ENCODE assay signal across 12 cellular contexts in the genomic region with DNA sequence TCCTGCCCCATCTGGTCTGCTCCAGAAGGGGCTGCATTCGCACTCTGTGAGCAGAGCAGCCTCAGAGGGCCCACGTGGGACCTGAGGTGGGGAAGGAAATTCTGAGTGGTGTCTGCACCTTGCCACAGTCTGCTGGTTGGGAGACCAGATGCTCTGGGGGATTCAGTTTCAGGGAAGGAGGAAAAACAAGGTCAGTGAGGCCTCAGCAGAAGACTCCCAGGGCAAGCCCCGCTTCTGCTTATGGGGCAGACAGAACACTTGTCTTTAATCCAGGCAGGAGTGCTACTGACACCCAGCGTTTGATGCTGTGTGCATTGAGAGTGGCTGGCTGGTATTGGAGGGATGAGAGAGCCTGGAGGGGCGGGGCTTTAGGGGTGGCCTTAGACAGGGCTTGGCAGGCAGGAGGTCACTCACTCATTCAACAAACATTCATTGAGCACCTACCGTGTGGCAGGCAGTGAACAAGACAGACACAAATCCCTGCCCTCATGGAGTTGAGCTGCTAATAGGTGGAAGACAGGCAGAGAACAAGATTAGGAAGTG. TPM values are rescaled to one million over a fixed set of nuclear protein-coding genes. Genes with fewer than 3 reads are reported as not detected.
DNase-seq lines count a peak whose midpoint lies in the region; ATAC-seq, FAIRE-seq and TF ChIP-seq lines count a peak whose summit lies in the region.
"Had no signal": no experiment of that assay in that cellular context is flagged by ENCODE, and none has a peak within 500 bp of the region (broad histone marks: within the 10 kb centered on the region; RNA-seq: fewer than 3 reads in every experiment).

No MANE protein-coding gene starts in this region.

- intact Hi-C loops in PC-3 (cut with micrococcal nuclease), result no loop called here

- WGBS in H9 (ENCODE audit: extremely low coverage, insufficient read length, low lambda C conversion rate), result no CpG with 5 or more reads among the region's 6 CpGs

- no peak overlapping the region for H3K14ac ChIP-seq in H9 (ENCODE audit: insufficient read depth, low read length)

- H3T11ph ChIP-seq in H9 (ENCODE audit: low read length), result no peak overlapping the region

- no peak overlapping the region for H3K27ac ChIP-seq in H9 (ENCODE audit: insufficient read length, low read depth, low read length)
- no peak overlapping the region for H3K27ac ChIP-seq in PC-3 (ENCODE audit: low read length)
- H3K27ac ChIP-seq: brain microvascular endothelial cell, SJSA1 had no signal

- TF ChIP-seq CTCF in H9 (conservative IDR thresholded peaks at IDR 0.05) (no peak), PC-3 (conservative IDR thresholded peaks at IDR 0.05; ENCODE audit: low read depth, low read length) (no peak)

- H3K79me2 ChIP-seq in H9 (ENCODE audit: insufficient read depth, low read length) (no peaks in the 10 kb centered on the region), PC-3 (ENCODE audit: low read length) (no peaks in the 10 kb centered on the region)

- H4K20me1 ChIP-seq in H9 (ENCODE audit: control insufficient read depth, insufficient read depth, insufficient read length) (no peaks in the 10 kb centered on the region), PC-3 (ENCODE audit: low read length) (no peaks in the 10 kb centered on the region)

- H3F3A ChIP-seq in PC-3 (ENCODE audit: low read length, unreplicated experiment), result no peaks in the 10 kb centered on the region

- POLR2A ChIA-PET in PC-3 (lab: Charles Lee; ENCODE audit: unreplicated experiment), result no interaction called here

- H3K4me3 Mint-ChIP-seq in H9, result no peak overlapping the region

- FAIRE-seq in GM12892 (lab: Jason Lieb, UNC), result peak; percentile 91

- no peaks in the 10 kb centered on the region for H3K4me1 ChIP-seq in H9 (ENCODE audit: insufficient read depth, low read length)
- H3K4me1 ChIP-seq in PC-3 (ENCODE audit: insufficient read depth, low read length), result peaks cover 6% of the 10 kb centered on the region
- H3K4me1 ChIP-seq: SJSA1 had no signal

- H2BK12ac ChIP-seq in H9 (ENCODE audit: insufficient read length, low read depth, low read length), result no peak overlapping the region

- TF ChIP-seq POLR2A in GM12892 (IDR thresholded peaks at IDR 0.05; ENCODE audit: low read depth, low read length), result no peak

- H2AK5ac ChIP-seq in H9 (ENCODE audit: insufficient read length, low read length), result no peak overlapping the region

- no peak overlapping the region for H4K8ac ChIP-seq in H9 (replicated peaks; ENCODE audit: insufficient read length, low read depth, low read length)

- H3K9me3 Mint-ChIP-seq in H9, result peaks cover 0 to 21% of the 10 kb centered on the region in 2 experiments; a peak in 2 of 5 replicates

- H3K36me3 Mint-ChIP-seq in H9 (ENCODE audit: insufficient read depth in 1 of 3, low read depth in 3 of 3), result no peaks in the 10 kb centered on the region

- H3K27me3 ChIP-seq in H9 (ENCODE audit: insufficient read depth, low read length) (no peaks in the 10 kb centered on the region), PC-3 (ENCODE audit: low read length) (no peaks in the 10 kb centered on the region)
- H3K27me3 ChIP-seq: brain microvascular endothelial cell, SJSA1, spleen had no signal

- H3K4ac ChIP-seq in H9 (ENCODE audit: low read depth, low read length), result no peak overlapping the region

- no peak overlapping the region for H2BK120ac ChIP-seq in H9 (ENCODE audit: low read depth, low read length, poor library complexity, severe bottlenecking)

- H3K27ac Mint-ChIP-seq in H9, result peak overlapping the region in 1 of 3 experiments; percentile 28; a peak in 1 of 7 replicates

- no peak overlapping the region for H3K23ac ChIP-seq in H9 (ENCODE audit: insufficient read length, low read depth, low read length)

- H3K9ac ChIP-seq in H9 (ENCODE audit: extremely low read depth, insufficient read length, low read length) (no peak overlapping the region), PC-3 (ENCODE audit: low read length) (no peak overlapping the region)

- CTCF ChIA-PET in PC-3 (lab: Charles Lee), result no interaction called here

- H3K9me3 ChIP-seq in H9 (ENCODE audit: control insufficient read depth, low read depth, low read length) (no peaks in the 10 kb centered on the region), PC-3 (ENCODE audit: low read length) (no peaks in the 10 kb centered on the region)
- H3K9me3 ChIP-seq: SJSA1, spleen had no signal

- no peak overlapping the region for H2AFZ ChIP-seq in H9 (ENCODE audit: low read length)
- H2AFZ ChIP-seq in PC-3 (ENCODE audit: low read length), result no peak overlapping the region

- H3K4me2 ChIP-seq in H9 (ENCODE audit: insufficient read depth, insufficient read length, low read length), result no peak overlapping the region
- no peak overlapping the region for H3K4me2 ChIP-seq in PC-3 (ENCODE audit: low read length)

- no peaks in the 10 kb centered on the region for H3K9me2 ChIP-seq in PC-3 (replicated peaks; ENCODE audit: low read length)

- BruUV-seq in PC-3 (replicated peaks; lab: Mats Ljungman, UMichigan), result no TSS peak

- H3K4me1 Mint-ChIP-seq in H9, result peaks cover 2 to 3% of the 10 kb centered on the region in 2 experiments; a peak in 3 of 4 replicates

- H4K5ac ChIP-seq in H9 (ENCODE audit: insufficient read length, low read depth, low read length), result no peak overlapping the region

- no peak overlapping the region for H4K91ac ChIP-seq in H9 (ENCODE audit: insufficient read length, low read depth, low read length)

- no peak overlapping the region for H2BK20ac ChIP-seq in H9 (ENCODE audit: low read depth, low read length, poor library complexity, severe bottlenecking)

- no peaks in the 10 kb centered on the region for H3K79me1 ChIP-seq in H9 (ENCODE audit: insufficient read depth, low read depth, low read length, poor library complexity, severe bottlenecking)

- H2BK5ac ChIP-seq in H9 (ENCODE audit: insufficient read length, low read length), result no peak overlapping the region

- H3K36me3 ChIP-seq in PC-3 (ENCODE audit: low read depth, low read length), result no peaks in the 10 kb centered on the region
- H3K36me3 ChIP-seq: brain microvascular endothelial cell, SJSA1, spleen had no signal

- no peaks in the 10 kb centered on the region for H3K23me2 ChIP-seq in H9 (ENCODE audit: insufficient read length, low read depth, low read length, poor library complexity, severe bottlenecking)

- H2BK15ac ChIP-seq in H9 (ENCODE audit: low read depth, low read length), result no peak overlapping the region

- H3K4me3 ChIP-seq in PC-3 (ENCODE audit: low read length), result no peak overlapping the region
- H3K4me3 ChIP-seq: SJSA1, spleen had no signal

- no peaks in the 10 kb centered on the region for H3K27me3 Mint-ChIP-seq in H9 (ENCODE audit: low read depth)

- H3K18ac ChIP-seq in H9 (ENCODE audit: insufficient read length, low read depth, low read length), result no peak overlapping the region

- DNase-seq in GM12892 (ENCODE audit: insufficient read length) (no peak), H9 (peak; percentile 69), PC-3 (peak; percentile 17), iPS-NIHi11 (ENCODE audit: low spot score) (peak; percentile 46), NCI-H2196 treated with DMSO at 0.1 percent for 48 hours (lab: John Stamatoyannopoulos, UW; ENCODE audit: unreplicated experiment) (no peak), NCI-H1694 (lab: John Stamatoyannopoulos, UW) (no peak), T-helper 2 cell (no peak)
- DNase-seq: brain microvascular endothelial cell; NCI-H2081; spleen; stimulated activated naive CD4-positive, alpha-beta T cell had no signal

- 0 out of 2 replicates have a peak, but pooled peaks have one; percentile 13 for ATAC-seq in PC-3

- H3K56ac ChIP-seq in H9 (ENCODE audit: insufficient read length, low read depth, low read length), result no peak overlapping the region

RNA-seq across cellular contexts. Expression of a gene that starts 4.9 kb away (rescaled TPM):
- polyA plus RNA-seq in GM12892 (2012; ENCODE audit: missing spikeins), result 67.4 TPM
- total RNA-seq in H9 (2021) (not detected in 2 replicates), PC-3 (2014; rRNA removed) (not detected in 2 replicates)

RNA-seq across cellular contexts. Expression of a gene that starts 6.1 kb away (rescaled TPM):
- 95.4 TPM for polyA plus RNA-seq in GM12892 (2012; ENCODE audit: missing spikeins)
- 155 and 161 TPM in 2 replicates for total RNA-seq in H9 (2021)
- total RNA-seq in PC-3 (2014; rRNA removed), result 1,095 and 1,098 TPM in 2 replicates

RNA-seq across cellular contexts. Expression of a gene that starts 48.6 kb away (rescaled TPM):
- polyA plus RNA-seq in GM12892 (2012; ENCODE audit: missing spikeins), result 29.1 TPM
- total RNA-seq in H9 (2021) (162 and 164 TPM in 2 replicates), PC-3 (2014; rRNA removed) (144 and 145 TPM in 2 replicates)

RNA-seq across cellular contexts. Expression of a gene that starts 59.8 kb away (rescaled TPM):
- 23.8 TPM for polyA plus RNA-seq in GM12892 (2012; ENCODE audit: missing spikeins)
- 77.7 and 87.0 TPM in 2 replicates for total RNA-seq in H9 (2021)
- 167 and 178 TPM in 2 replicates for total RNA-seq in PC-3 (2014; rRNA removed)

Comparison
In these comparisons a context has a peak if more than half of its experiments do, and no peak if none do; other contexts are left out.
1. DNase-seq: peak in H9 (single experiment), PC-3 (single experiment) and iPS-NIHi11 (single experiment); none in GM12892 (single experiment), NCI-H2196 treated with DMSO at 0.1 percent for 48 hours (single experiment), NCI-H1694 (single experiment) and T-helper 2 cell (0 of 5).